Comparison of ENCODE assay signal across 1 cellular context in genomic region chr2:63984606-63985359, GRCh38.
TF ChIP-seq lines count a peak whose summit lies in the region.

No MANE protein-coding gene starts in this region.

TF ChIP-seq in HepG2, 621 proteins besides CTCF, POLR2A, EP300 and RAD21 (continued from another document and continues in another):
- TF ChIP-seq TIGD3 (CRISPR knock-in tag; IDR thresholded peaks at IDR 0.05; ENCODE audit: borderline replicate concordance) (no peak), ZNF710 (CRISPR knock-in tag; IDR thresholded peaks at IDR 0.05; ENCODE audit: borderline replicate concordance) (peak; percentile 79), NR2F1 (CRISPR knock-in tag; IDR thresholded peaks at IDR 0.05) (no peak; a peak in 1 of 4 replicates), ZGPAT (CRISPR knock-in tag; IDR thresholded peaks at IDR 0.05) (peak; percentile 0; the same call in 1 of the 2 replicates), ZNF552 (CRISPR knock-in tag; IDR thresholded peaks at IDR 0.05; ENCODE audit: borderline replicate concordance) (no peak), ZNF263 (CRISPR knock-in tag; IDR thresholded peaks at IDR 0.05) (no peak), GATA4 (IDR thresholded peaks at IDR 0.05; ENCODE audit: borderline replicate concordance, low read depth) (peak; percentile 80; the same call in 1 of the 2 replicates), ZFP36L1 (CRISPR knock-in tag; IDR thresholded peaks at IDR 0.05) (0 out of 2 replicates have a peak, but pooled peaks have one; percentile 30), ZNF34 (CRISPR knock-in tag; IDR thresholded peaks at IDR 0.05; ENCODE audit: borderline replicate concordance) (0 out of 2 replicates have a peak, but pooled peaks have one; percentile 27), ZZZ3 (CRISPR knock-in tag; IDR thresholded peaks at IDR 0.05; ENCODE audit: borderline replicate concordance) (no peak), NR2F2 (IDR thresholded peaks at IDR 0.05; ENCODE audit: borderline replicate concordance, low read depth) (0 out of 2 replicates have a peak, but pooled peaks have one; percentile 23), MATR3 (CRISPR knock-in tag; IDR thresholded peaks at IDR 0.05) (no peak), ZNF598 (CRISPR knock-in tag; IDR thresholded peaks at IDR 0.05; ENCODE audit: borderline replicate concordance) (0 out of 2 replicates have a peak, but pooled peaks have one; percentile 46), ADNP (CRISPR knock-in tag; IDR thresholded peaks at IDR 0.05) (no peak; the same call in 1 of the 2 replicates), KAT7 (CRISPR knock-in tag; IDR thresholded peaks at IDR 0.05; ENCODE audit: borderline replicate concordance) (peak; percentile 92; the same call in 1 of the 2 replicates), ZNF414 (CRISPR knock-in tag; IDR thresholded peaks at IDR 0.05) (no peak), STAT5B (CRISPR knock-in tag; IDR thresholded peaks at IDR 0.05) (0 out of 2 replicates have a peak, but pooled peaks have one; percentile 57), RXRA (CRISPR knock-in tag; IDR thresholded peaks at IDR 0.05) (peak; percentile 86; the same call in 1 of the 2 replicates), FOXA1 (IDR thresholded peaks at IDR 0.05) (no peak; the same call in 1 of the 2 replicates), FOXA1 (CRISPR knock-in tag; IDR thresholded peaks at IDR 0.05) (peak; percentile 61; the same call in 1 of the 2 replicates), MAX (IDR thresholded peaks at IDR 0.05) (peak; percentile 30; the same call in 1 of the 2 replicates), ZNF264 (CRISPR knock-in tag; IDR thresholded peaks at IDR 0.05) (peak; percentile 77; the same call in 1 of the 2 replicates), CREB3 (CRISPR knock-in tag; IDR thresholded peaks at IDR 0.05) (peak; percentile 63), ZNF343 (CRISPR knock-in tag; IDR thresholded peaks at IDR 0.05) (0 out of 2 replicates have a peak, but pooled peaks have one; percentile 24), ZNF788 (CRISPR knock-in tag; IDR thresholded peaks at IDR 0.05; ENCODE audit: borderline replicate concordance) (peak; percentile 29; the same call in 1 of the 2 replicates), HOXA9 (CRISPR knock-in tag; IDR thresholded peaks at IDR 0.05; ENCODE audit: borderline replicate concordance) (no peak), NFAT5 (CRISPR knock-in tag; IDR thresholded peaks at IDR 0.05) (no peak), MEIS2 (CRISPR knock-in tag; IDR thresholded peaks at IDR 0.05) (peak; percentile 61), ZNF564 (CRISPR knock-in tag; IDR thresholded peaks at IDR 0.05) (no peak), NCOA2 (CRISPR knock-in tag; IDR thresholded peaks at IDR 0.05) (peak; percentile 81), SYNCRIP (IDR thresholded peaks at IDR 0.05; ENCODE audit: insufficient read depth, low read depth, low read length) (no peak), FLYWCH1 (CRISPR knock-in tag; IDR thresholded peaks at IDR 0.05) (no peak), HNRNPL (IDR thresholded peaks at IDR 0.05; ENCODE audit: low read depth, low read length) (no peak), ELF3 (CRISPR knock-in tag; IDR thresholded peaks at IDR 0.05) (0 out of 2 replicates have a peak, but pooled peaks have one; percentile 52), ZNF513 (CRISPR knock-in tag; conservative IDR thresholded peaks at IDR 0.05) (peak; percentile 78; the same call in 1 of the 2 replicates), ETV5 (CRISPR knock-in tag; IDR thresholded peaks at IDR 0.05; ENCODE audit: borderline replicate concordance) (peak; percentile 77; the same call in 1 of the 2 replicates), ZNF556 (CRISPR knock-in tag; IDR thresholded peaks at IDR 0.05; ENCODE audit: borderline replicate concordance) (no peak; the same call in 1 of the 2 replicates), ZNF567 (CRISPR knock-in tag; IDR thresholded peaks at IDR 0.05; ENCODE audit: borderline replicate concordance) (no peak), MYC (CRISPR knock-in tag; IDR thresholded peaks at IDR 0.05; ENCODE audit: borderline replicate concordance) (peak; percentile 38; the same call in 1 of the 2 replicates), ZNF251 (CRISPR knock-in tag; IDR thresholded peaks at IDR 0.05) (no peak), THAP11 (CRISPR knock-in tag; IDR thresholded peaks at IDR 0.05) (peak; percentile 49; the same call in 1 of the 2 replicates), RBM39 (IDR thresholded peaks at IDR 0.05; ENCODE audit: low read depth, low read length, poor library complexity, severe bottlenecking) (no peak), PHF8 (CRISPR knock-in tag; IDR thresholded peaks at IDR 0.05) (0 out of 2 replicates have a peak, but pooled peaks have one; percentile 13), AFF4 (CRISPR knock-in tag; IDR thresholded peaks at IDR 0.05) (peak; percentile 80; the same call in 1 of the 2 replicates)
